1 cellular context compared by ENCODE assay signal in the genomic region with DNA sequence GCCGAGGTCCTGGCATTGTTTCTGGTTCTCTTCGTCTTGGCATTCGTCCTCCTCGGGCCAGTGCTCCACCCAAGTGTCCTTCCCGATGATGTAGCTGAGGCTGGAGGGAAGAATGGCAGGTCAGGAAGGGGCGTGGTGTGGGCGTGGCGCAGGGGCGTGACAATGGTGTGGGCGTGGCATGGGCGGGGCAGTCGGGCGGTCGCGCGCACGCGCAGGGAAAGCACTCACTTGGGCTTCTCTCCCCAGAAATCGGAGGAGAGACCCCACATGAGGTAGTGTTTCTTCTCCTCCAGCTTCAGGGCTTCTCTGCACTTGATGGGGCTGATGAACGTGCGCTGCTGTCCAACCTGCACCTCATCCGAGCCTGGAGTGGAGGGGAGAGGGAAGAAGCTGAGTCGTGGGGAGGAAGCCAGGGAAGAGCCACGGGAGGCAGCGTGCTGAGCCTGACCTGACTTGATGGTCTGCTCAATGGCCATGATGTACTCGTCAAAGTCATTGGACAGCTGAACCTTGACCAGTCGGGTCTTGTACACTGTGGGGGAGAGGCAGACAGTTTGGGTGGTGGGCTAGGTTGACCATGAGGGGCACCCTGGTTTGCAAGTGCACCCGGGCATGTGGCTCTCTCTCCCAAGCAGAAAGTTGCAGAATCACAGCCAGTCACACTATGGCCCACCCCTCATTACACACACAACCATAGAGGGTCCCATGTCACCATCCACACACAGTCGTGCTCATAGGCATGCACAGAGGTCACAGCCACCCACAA.
TF ChIP-seq lines count a peak whose summit lies in the region.

No MANE protein-coding gene starts in this region.

TF ChIP-seq in endothelial cell of umbilical vein, 7 proteins besides CTCF, POLR2A, EP300 and RAD21:
- TF ChIP-seq, protein P1, sequence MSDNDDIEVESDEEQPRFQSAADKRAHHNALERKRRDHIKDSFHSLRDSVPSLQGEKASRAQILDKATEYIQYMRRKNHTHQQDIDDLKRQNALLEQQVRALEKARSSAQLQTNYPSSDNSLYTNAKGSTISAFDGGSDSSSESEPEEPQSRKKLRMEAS (IDR thresholded peaks at IDR 0.05; ENCODE audit: insufficient read depth, insufficient read length): no peak
- TF ChIP-seq POLR2AphosphoS5 (IDR thresholded peaks at IDR 0.05; ENCODE audit: insufficient read depth, low read depth, low read length) (no peak), MYC (IDR thresholded peaks at IDR 0.05; ENCODE audit: low read depth, low read length) (no peak)
